In the genomic region with DNA sequence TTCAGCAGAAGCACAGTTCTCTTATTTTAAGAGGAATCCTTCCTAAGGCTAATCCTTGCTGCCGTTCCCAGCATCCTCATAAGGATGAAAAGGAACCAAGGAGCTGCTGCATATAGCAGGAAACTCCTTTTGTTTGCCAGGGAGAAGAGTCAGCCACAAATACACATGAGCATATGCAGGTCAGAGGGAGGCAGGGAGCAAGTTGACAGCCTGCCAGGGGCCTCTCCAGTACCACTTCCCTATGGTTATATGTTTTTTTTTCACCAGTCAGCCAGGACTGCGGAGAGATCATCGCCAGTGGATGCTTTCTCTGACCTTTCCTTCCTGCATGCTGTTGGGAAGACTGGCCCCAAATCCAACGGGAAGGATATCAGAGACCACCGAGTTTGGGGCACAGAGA, we compare ENCODE assay signal across 1 cellular context.
TF ChIP-seq lines count a peak whose summit lies in the region.

No MANE protein-coding gene starts in this region.

TF ChIP-seq in GM23338, 12 proteins besides CTCF, POLR2A, EP300 and RAD21:
- TF ChIP-seq, protein P1, sequence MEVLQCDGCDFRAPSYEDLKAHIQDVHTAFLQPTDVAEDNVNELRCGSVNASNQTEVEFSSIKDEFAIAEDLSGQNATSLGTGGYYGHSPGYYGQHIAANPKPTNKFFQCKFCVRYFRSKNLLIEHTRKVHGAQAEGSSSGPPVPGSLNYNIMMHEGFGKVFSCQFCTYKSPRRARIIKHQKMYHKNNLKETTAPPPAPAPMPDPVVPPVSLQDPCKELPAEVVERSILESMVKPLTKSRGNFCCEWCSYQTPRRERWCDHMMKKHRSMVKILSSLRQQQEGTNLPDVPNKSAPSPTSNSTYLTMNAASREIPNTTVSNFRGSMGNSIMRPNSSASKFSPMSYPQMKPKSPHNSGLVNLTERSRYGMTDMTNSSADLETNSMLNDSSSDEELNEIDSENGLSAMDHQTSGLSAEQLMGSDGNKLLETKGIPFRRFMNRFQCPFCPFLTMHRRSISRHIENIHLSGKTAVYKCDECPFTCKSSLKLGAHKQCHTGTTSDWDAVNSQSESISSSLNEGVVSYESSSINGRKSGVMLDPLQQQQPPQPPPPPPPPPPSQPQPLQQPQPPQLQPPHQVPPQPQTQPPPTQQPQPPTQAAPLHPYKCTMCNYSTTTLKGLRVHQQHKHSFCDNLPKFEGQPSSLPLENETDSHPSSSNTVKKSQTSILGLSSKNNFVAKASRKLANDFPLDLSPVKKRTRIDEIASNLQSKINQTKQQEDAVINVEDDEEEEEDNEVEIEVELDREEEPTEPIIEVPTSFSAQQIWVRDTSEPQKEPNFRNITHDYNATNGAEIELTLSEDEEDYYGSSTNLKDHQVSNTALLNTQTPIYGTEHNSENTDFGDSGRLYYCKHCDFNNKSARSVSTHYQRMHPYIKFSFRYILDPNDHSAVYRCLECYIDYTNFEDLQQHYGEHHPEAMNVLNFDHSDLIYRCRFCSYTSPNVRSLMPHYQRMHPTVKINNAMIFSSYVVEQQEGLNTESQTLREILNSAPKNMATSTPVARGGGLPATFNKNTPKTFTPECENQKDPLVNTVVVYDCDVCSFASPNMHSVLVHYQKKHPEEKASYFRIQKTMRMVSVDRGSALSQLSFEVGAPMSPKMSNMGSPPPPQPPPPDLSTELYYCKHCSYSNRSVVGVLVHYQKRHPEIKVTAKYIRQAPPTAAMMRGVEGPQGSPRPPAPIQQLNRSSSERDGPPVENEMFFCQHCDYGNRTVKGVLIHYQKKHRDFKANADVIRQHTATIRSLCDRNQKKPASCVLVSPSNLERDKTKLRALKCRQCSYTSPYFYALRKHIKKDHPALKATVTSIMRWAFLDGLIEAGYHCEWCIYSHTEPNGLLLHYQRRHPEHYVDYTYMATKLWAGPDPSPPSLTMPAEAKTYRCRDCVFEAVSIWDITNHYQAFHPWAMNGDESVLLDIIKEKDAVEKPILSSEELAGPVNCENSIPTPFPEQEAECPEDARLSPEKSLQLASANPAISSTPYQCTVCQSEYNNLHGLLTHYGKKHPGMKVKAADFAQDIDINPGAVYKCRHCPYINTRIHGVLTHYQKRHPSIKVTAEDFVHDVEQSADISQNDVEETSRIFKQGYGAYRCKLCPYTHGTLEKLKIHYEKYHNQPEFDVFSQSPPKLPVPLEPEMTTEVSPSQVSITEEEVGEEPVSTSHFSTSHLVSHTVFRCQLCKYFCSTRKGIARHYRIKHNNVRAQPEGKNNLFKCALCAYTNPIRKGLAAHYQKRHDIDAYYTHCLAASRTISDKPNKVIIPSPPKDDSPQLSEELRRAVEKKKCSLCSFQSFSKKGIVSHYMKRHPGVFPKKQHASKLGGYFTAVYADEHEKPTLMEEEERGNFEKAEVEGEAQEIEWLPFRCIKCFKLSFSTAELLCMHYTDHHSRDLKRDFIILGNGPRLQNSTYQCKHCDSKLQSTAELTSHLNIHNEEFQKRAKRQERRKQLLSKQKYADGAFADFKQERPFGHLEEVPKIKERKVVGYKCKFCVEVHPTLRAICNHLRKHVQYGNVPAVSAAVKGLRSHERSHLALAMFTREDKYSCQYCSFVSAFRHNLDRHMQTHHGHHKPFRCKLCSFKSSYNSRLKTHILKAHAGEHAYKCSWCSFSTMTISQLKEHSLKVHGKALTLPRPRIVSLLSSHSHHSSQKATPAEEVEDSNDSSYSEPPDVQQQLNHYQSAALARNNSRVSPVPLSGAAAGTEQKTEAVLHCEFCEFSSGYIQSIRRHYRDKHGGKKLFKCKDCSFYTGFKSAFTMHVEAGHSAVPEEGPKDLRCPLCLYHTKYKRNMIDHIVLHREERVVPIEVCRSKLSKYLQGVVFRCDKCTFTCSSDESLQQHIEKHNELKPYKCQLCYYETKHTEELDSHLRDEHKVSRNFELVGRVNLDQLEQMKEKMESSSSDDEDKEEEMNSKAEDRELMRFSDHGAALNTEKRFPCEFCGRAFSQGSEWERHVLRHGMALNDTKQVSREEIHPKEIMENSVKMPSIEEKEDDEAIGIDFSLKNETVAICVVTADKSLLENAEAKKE (CRISPR knock-in tag; IDR thresholded peaks at IDR 0.05) = no peak
- TF ChIP-seq STAT1 (IDR thresholded peaks at IDR 0.05; ENCODE audit: unreplicated experiment) = no peak
- TF ChIP-seq JUNB (IDR thresholded peaks at IDR 0.05; ENCODE audit: unreplicated experiment) = no peak
- TF ChIP-seq CREB1 (CRISPR knock-in tag; IDR thresholded peaks at IDR 0.05; ENCODE audit: low read depth) = no peak
- TF ChIP-seq, protein P2, sequence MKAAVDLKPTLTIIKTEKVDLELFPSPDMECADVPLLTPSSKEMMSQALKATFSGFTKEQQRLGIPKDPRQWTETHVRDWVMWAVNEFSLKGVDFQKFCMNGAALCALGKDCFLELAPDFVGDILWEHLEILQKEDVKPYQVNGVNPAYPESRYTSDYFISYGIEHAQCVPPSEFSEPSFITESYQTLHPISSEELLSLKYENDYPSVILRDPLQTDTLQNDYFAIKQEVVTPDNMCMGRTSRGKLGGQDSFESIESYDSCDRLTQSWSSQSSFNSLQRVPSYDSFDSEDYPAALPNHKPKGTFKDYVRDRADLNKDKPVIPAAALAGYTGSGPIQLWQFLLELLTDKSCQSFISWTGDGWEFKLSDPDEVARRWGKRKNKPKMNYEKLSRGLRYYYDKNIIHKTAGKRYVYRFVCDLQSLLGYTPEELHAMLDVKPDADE (IDR thresholded peaks at IDR 0.05) = no peak
- no peak for TF ChIP-seq ZNF114 (CRISPR knock-in tag; IDR thresholded peaks at IDR 0.05)
- no peak for TF ChIP-seq POLR2AphosphoS5 (IDR thresholded peaks at IDR 0.05; ENCODE audit: low read depth)
- no peak for TF ChIP-seq NANOG (IDR thresholded peaks at IDR 0.05; ENCODE audit: borderline replicate concordance)
- TF ChIP-seq EZH2 (IDR thresholded peaks at IDR 0.05; ENCODE audit: low read depth, unreplicated experiment) = no peak
- no peak for TF ChIP-seq ZNF331 (CRISPR knock-in tag; IDR thresholded peaks at IDR 0.05; ENCODE audit: low read depth)
